In genomic region chr13:46609052-46609451, GRCh38 we compare ENCODE assay signal across 17 cellular contexts. TPM values are rescaled to one million over a fixed set of nuclear protein-coding genes. Genes with fewer than 3 reads are reported as not detected.
DNase-seq lines count a peak whose midpoint lies in the region; ATAC-seq, FAIRE-seq and TF ChIP-seq lines count a peak whose summit lies in the region.
"Had no signal": no experiment of that assay in that cellular context is flagged by ENCODE, and none has a peak within 500 bp of the region (broad histone marks: within the 10 kb centered on the region; RNA-seq: fewer than 3 reads in every experiment).

No MANE protein-coding gene starts in this region.

- H3K4me1 ChIP-seq in Caco-2, result peaks cover 67% of the 10 kb centered on the region
- peaks cover 54 to 74% (median 64%) of the 10 kb centered on the region in 4 donors for H3K4me1 ChIP-seq in esophagus muscularis mucosa
- H3K4me1 ChIP-seq in stomach, result peaks cover 45 to 82% (median 65%) of the 10 kb centered on the region in 4 donors

- H3K27ac ChIP-seq in esophagus muscularis mucosa (replicated peaks in 1 of 4) (peak overlapping the region; percentile 36 to 63 (median 44)), stomach (peak overlapping the region in 3 of 5 donors; percentile 29 to 53 (median 41))
- H3K27ac ChIP-seq: SJSA1 had no signal

- DNase-seq in Caco-2, result no peak
- DNase-seq in GM19239 (ENCODE audit: insufficient read length, low spot score), result no peak
- peak; percentile 72 for DNase-seq in esophagus muscularis mucosa (ENCODE audit: extremely low spot score)
- no peak for DNase-seq in stomach
- no peak for DNase-seq in Kasumi-1 (lab: John Stamatoyannopoulos, UW)
- DNase-seq in mucosa of gallbladder (ENCODE audit: low spot score), result no peak
- DNase-seq: C1 segment of cervical spinal cord, GOT3, HFFc6, KBM-7, NCI-H1092, NCI-H2107, NCI-H226, NCI-H526, PC-3 had no signal

- no peaks in the 10 kb centered on the region for H3K9me3 Mint-ChIP-seq in Caco-2 (ENCODE audit: unreplicated experiment)
- H3K9me3 Mint-ChIP-seq: HFFc6 had no signal

- TF ChIP-seq EP300 in esophagus muscularis mucosa (IDR thresholded peaks at IDR 0.05) (no peak), stomach (IDR thresholded peaks at IDR 0.05) (no peak)

- FAIRE-seq in GM19239 (lab: Jason Lieb, UNC), result peak; percentile 94

- WGBS in esophagus muscularis mucosa, result 66% methylated on average over 4 of the region's 4 CpGs
- WGBS in stomach, 5 donors, result 45 to 66% (median 48%) methylated on average over 4 of the region's 4 CpGs

- peaks cover 1% of the 10 kb centered on the region; the same call in 1 of the 2 replicates for H3K36me3 ChIP-seq in Caco-2 (ENCODE audit: control insufficient read depth, insufficient read depth, low read length)
- no peaks in the 10 kb centered on the region for H3K36me3 ChIP-seq in esophagus muscularis mucosa
- no peaks in the 10 kb centered on the region for H3K36me3 ChIP-seq in stomach
- H3K36me3 ChIP-seq: SJSA1 had no signal

- H3K4me3 Mint-ChIP-seq in Caco-2 (ENCODE audit: unreplicated experiment), result no peak overlapping the region
- H3K4me3 Mint-ChIP-seq: HFFc6 had no signal

- H3K27me3 Mint-ChIP-seq in Caco-2 (ENCODE audit: insufficient read depth, unreplicated experiment), result no peaks in the 10 kb centered on the region

- no peak for TF ChIP-seq POLR2A in esophagus muscularis mucosa (IDR thresholded peaks at IDR 0.05; ENCODE audit: low read depth)
- no peak for TF ChIP-seq POLR2A in stomach (IDR thresholded peaks at IDR 0.05)

- H3K27me3 ChIP-seq in Caco-2 (replicated peaks; ENCODE audit: control insufficient read depth, insufficient read depth, low read length) (no peaks in the 10 kb centered on the region), esophagus muscularis mucosa (no peaks in the 10 kb centered on the region), stomach (no peaks in the 10 kb centered on the region)
- H3K27me3 ChIP-seq: SJSA1 had no signal

- H3K36me3 Mint-ChIP-seq in Caco-2 (ENCODE audit: insufficient read depth, unreplicated experiment), result peaks cover 20% of the 10 kb centered on the region

- BruUV-seq in Caco-2 (replicated peaks; lab: Mats Ljungman, UMichigan), result no TSS peak

- CTCF ChIA-PET in Caco-2 (lab: Charles Lee), result no interaction called here

- POLR2A ChIA-PET in Caco-2 (lab: Charles Lee), result no interaction called here

- TF ChIP-seq CTCF in Caco-2 (IDR thresholded peaks at IDR 0.05; ENCODE audit: insufficient read depth in 1 of 2, low read depth in 1 of 2, low read length in 1 of 2, severe bottlenecking in 1 of 2, unreplicated experiment in 1 of 2) (no peak), esophagus muscularis mucosa (IDR thresholded peaks at IDR 0.05) (no peak), stomach (IDR thresholded peaks at IDR 0.05) (no peak)

- ATAC-seq in HG02571 (IDR thresholded peaks at IDR 0.05; ENCODE audit: unreplicated experiment), result no peak
- ATAC-seq: PC-3 had no signal

- H3K9me3 ChIP-seq in Caco-2, result no peaks in the 10 kb centered on the region
- no peaks in the 10 kb centered on the region for H3K9me3 ChIP-seq in esophagus muscularis mucosa
- no peaks in the 10 kb centered on the region for H3K9me3 ChIP-seq in stomach
- H3K9me3 ChIP-seq: SJSA1 had no signal

- intact Hi-C loops in Caco-2 (cut with micrococcal nuclease; ENCODE audit: unreplicated experiment) (no loop called here), esophagus muscularis mucosa (cut with DNase I) (no loop called here), stomach (cut with DNase I; ENCODE audit: low total_unique reads) (loop anchor here (10.0 kb wide), 1 partner anchor 54 kb away; the partner anchor contains the start of gene LRCH1)

- H3K4me1 Mint-ChIP-seq in Caco-2 (ENCODE audit: low read depth, unreplicated experiment), result peaks cover 55% of the 10 kb centered on the region

- H3K27ac Mint-ChIP-seq in Caco-2 (ENCODE audit: unreplicated experiment), result peak overlapping the region; percentile 53
- H3K27ac Mint-ChIP-seq: HFFc6 had no signal

- H3K4me3 ChIP-seq in Caco-2 (ENCODE audit: low read depth, low read length) (no peak overlapping the region), esophagus muscularis mucosa (no peak overlapping the region), stomach (no peak overlapping the region)
- H3K4me3 ChIP-seq: SJSA1 had no signal

RNA-seq across cellular contexts. Expression of gene LRCH1, which starts 56.1 kb away (rescaled TPM):
- total RNA-seq in Caco-2 (2022), result 27.0 and 30.7 TPM in 2 replicates
- total RNA-seq in esophagus muscularis mucosa, result 10 to 100 TPM; 42.7 to 66.0 (median 53.1) TPM
- total RNA-seq in stomach, result 10 to 100 TPM; 14.2 to 70.6 (median 50.9) TPM
- 1 to 10 TPM; 5.4 to 8.4 (median 7.5) TPM for polyA plus RNA-seq in stomach
- 35.6 TPM for total RNA-seq in mucosa of gallbladder
